Comparison of ENCODE assay signal across 16 cellular contexts in the genomic region with DNA sequence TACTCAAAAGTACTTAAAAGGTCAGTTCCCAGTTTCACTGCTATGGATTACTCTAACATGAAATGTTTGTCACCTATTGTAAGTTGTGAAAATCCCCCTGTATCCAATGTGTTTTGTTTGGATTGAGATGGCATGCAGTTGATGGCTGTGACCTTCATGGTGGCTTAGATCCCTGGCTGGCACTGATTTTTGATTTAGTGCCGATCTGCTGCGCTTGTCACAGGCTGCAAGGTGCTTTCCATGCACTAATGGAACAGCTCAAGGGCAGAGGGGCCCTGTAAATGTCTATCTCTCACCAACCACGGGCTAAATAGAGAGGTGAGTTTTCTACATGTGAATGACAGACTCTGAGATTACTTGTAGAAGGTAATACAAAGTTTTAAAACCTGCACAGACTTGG.
DNase-seq lines count a peak whose midpoint lies in the region; ATAC-seq and TF ChIP-seq lines count a peak whose summit lies in the region.
"Had no signal": no experiment of that assay in that cellular context is flagged by ENCODE, and none has a peak within 500 bp of the region (broad histone marks: within the 10 kb centered on the region; RNA-seq: fewer than 3 reads in every experiment).

No MANE protein-coding gene starts in this region.

- no peak for ATAC-seq in GM19452 (IDR thresholded peaks at IDR 0.05; ENCODE audit: unreplicated experiment)

- DNase-seq in NCI-H82 (lab: John Stamatoyannopoulos, UW) (peak; percentile 42), NCI-H82 treated with DMSO at 0.1 percent for 48 hours (lab: John Stamatoyannopoulos, UW; ENCODE audit: unreplicated experiment) (no peak), GM12865 (ENCODE audit: low read depth) (peak; percentile 2), NCI-H69 (lab: John Stamatoyannopoulos, UW) (peak; percentile 26), NCI-H2196 (lab: John Stamatoyannopoulos, UW; ENCODE audit: unreplicated experiment) (no peak)
- DNase-seq: CD4-positive, alpha-beta T cell; CD8-positive, alpha-beta memory T cell; DMS 273 treated with DMSO at 0.1 percent for 48 hours; DMS79; EL; GDM1; GM23248; H7; HCEC 1CT had no signal

- no peak for TF ChIP-seq CTCF in GM12865 (IDR thresholded peaks at IDR 0.05; ENCODE audit: insufficient read depth, low read depth, low read length, missing control alignments)

- no peak overlapping the region for H3K4me3 ChIP-seq in GM12865 (ENCODE audit: low read depth, low read length)
- H3K4me3 ChIP-seq: BLaER1, GM23248 had no signal

Comparison
In these comparisons a context has a peak if more than half of its experiments do, and no peak if none do; other contexts are left out.
1. DNase-seq: peak in NCI-H82 (single experiment), GM12865 (single experiment) and NCI-H69 (single experiment); none in NCI-H82 treated with DMSO at 0.1 percent for 48 hours (single experiment) and NCI-H2196 (single experiment).